In the genomic region with DNA sequence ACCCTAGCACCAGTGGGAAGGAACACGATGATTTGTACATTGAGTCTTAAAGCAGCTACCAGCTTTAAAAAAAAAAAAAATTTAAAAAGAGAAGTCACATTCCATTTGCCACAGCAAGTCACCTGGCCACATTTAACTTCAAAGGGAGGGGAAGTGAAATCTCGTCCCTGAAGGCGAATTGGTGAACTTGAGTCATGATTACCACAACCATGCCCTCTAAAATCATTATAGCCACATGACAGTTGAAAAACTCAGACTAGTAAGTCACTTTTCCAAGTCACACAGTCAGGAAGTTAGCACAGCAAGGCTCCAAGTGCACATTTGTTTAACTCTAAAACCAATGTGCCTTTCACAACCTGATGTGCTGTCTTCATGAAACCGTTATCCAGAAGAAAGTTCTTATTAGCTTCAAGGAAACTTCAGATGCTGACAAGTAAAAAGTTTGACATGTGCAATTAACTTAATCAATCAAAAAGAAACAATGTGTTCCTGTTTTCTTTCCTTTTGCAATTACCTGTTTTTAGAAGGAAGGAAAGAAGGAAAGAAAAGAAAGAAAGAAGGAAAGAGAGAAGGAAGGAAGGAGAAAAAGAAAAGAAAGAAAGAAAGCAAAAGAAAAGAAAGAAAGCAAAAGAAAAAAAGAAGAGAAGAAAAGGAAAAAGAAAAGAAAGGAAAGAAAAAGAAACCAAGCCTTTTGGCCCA, we compare ENCODE assay signal across 1 cellular context.
TF ChIP-seq lines count a peak whose summit lies in the region.

No MANE protein-coding gene starts in this region.

TF ChIP-seq in IMR-90, 13 proteins besides CTCF, POLR2A, EP300 and RAD21 (continued from another document):
- TF ChIP-seq BHLHE40 (IDR thresholded peaks at IDR 0.05; ENCODE audit: low read depth, low read length) (no peak), MAZ (IDR thresholded peaks at IDR 0.05; ENCODE audit: borderline replicate concordance, low read depth, low read length) (no peak), FOS (IDR thresholded peaks at IDR 0.05; ENCODE audit: low read depth, low read length) (no peak), MAFK (IDR thresholded peaks at IDR 0.05; ENCODE audit: low read depth, low read length) (no peak)
